Comparison of ENCODE assay signal across 23 cellular contexts in genomic region chr16:55330726-55331647, GRCh38. TPM values are rescaled to one million over a fixed set of nuclear protein-coding genes. Genes with fewer than 3 reads are reported as not detected.
DNase-seq lines count a peak whose midpoint lies in the region; ATAC-seq and TF ChIP-seq lines count a peak whose summit lies in the region.
"Had no signal": no experiment of that assay in that cellular context is flagged by ENCODE, and none has a peak within 500 bp of the region (broad histone marks: within the 10 kb centered on the region; RNA-seq: fewer than 3 reads in every experiment).

No MANE protein-coding gene starts in this region.

- H3K9me3 ChIP-seq in right cardiac atrium (ENCODE audit: control insufficient read depth, low read length): no peaks in the 10 kb centered on the region
- H3K9me3 ChIP-seq in thoracic aorta: no peaks in the 10 kb centered on the region
- H3K9me3 ChIP-seq: left lung, SK-N-SH, upper lobe of right lung had no signal

- no peaks in the 10 kb centered on the region for H3K9me3 Mint-ChIP-seq in nephron
- H3K9me3 Mint-ChIP-seq in activated naive CD4-positive, alpha-beta T cell treated with anti-CD3 and anti-CD28 coated beads for 36 hours: no peaks in the 10 kb centered on the region
- H3K9me3 Mint-ChIP-seq: activated CD4-positive, alpha-beta memory T cell treated with anti-CD3 and anti-CD28 coated beads for 36 hours; natural killer cell had no signal

- H3K36me3 Mint-ChIP-seq in nephron (ENCODE audit: low read depth): no peaks in the 10 kb centered on the region
- no peaks in the 10 kb centered on the region for H3K36me3 Mint-ChIP-seq in activated naive CD4-positive, alpha-beta T cell treated with anti-CD3 and anti-CD28 coated beads for 36 hours (ENCODE audit: low read depth)
- H3K36me3 Mint-ChIP-seq: activated CD4-positive, alpha-beta memory T cell treated with anti-CD3 and anti-CD28 coated beads for 36 hours; CD4-positive, alpha-beta memory T cell; natural killer cell had no signal

- no peak for DNase-seq in Right ventricle myocardium superior
- DNase-seq in left cardiac atrium: no peak
- DNase-seq in right cardiac atrium: peak in 2 of 3 donors; percentile 30 to 32
- DNase-seq in thoracic aorta (ENCODE audit: low spot score): no peak
- no peak for DNase-seq in COLO829 (ENCODE audit: low spot score)
- no peak for DNase-seq in NK-92 (lab: John Stamatoyannopoulos, UW; ENCODE audit: unreplicated experiment)
- no peak for DNase-seq in activated naive CD4-positive, alpha-beta T cell treated with anti-CD3 and anti-CD28 coated beads for 36 hours
- DNase-seq: activated CD4-positive, alpha-beta memory T cell treated with anti-CD3 and anti-CD28 coated beads for 36 hours; CD4-positive, alpha-beta memory T cell; foreskin keratinocyte; IMR-90; MV-4-11; natural killer cell; NCI-H2081; NCI-H524 treated with DMSO at 0.1 percent for 48 hours; PC-9; SK-N-SH; stimulated activated CD4-positive, alpha-beta T cell treated with anti-CD3 and anti-CD28 coated beads, Interleukin-2, amount 100 ng/mL, for 48 hours; upper lobe of right lung had no signal

- no peaks in the 10 kb centered on the region for H3K36me3 ChIP-seq in thoracic aorta
- H3K36me3 ChIP-seq: left lung, upper lobe of right lung had no signal

- no peaks in the 10 kb centered on the region for H3K27me3 ChIP-seq in right cardiac atrium (ENCODE audit: control insufficient read depth, insufficient read depth)
- no peaks in the 10 kb centered on the region for H3K27me3 ChIP-seq in thoracic aorta (replicated peaks; ENCODE audit: insufficient read depth)
- H3K27me3 ChIP-seq: foreskin keratinocyte had no signal

- H3K4me1 ChIP-seq in right cardiac atrium (ENCODE audit: control insufficient read depth, insufficient read depth, low read length) (no peaks in the 10 kb centered on the region), thoracic aorta (ENCODE audit: control insufficient read depth in 1 of 2, low read depth in 2 of 2) (peaks cover 0 to 6% of the 10 kb centered on the region in 2 donors)
- H3K4me1 ChIP-seq: foreskin keratinocyte had no signal

- H3K4me3 ChIP-seq in right cardiac atrium (ENCODE audit: low read length) (peak overlapping the region; percentile 15), thoracic aorta (peak overlapping the region; percentile 42)
- H3K4me3 ChIP-seq: GM12878, left lung, PC-9, upper lobe of right lung had no signal

- intact Hi-C loops in Right ventricle myocardium superior (cut with DNase I): no loop called here
- intact Hi-C loops in left cardiac atrium (cut with DNase I): no loop called here
- intact Hi-C loops in right cardiac atrium (cut with DNase I): no loop called here
- intact Hi-C loops in activated naive CD4-positive, alpha-beta T cell treated with anti-CD3 and anti-CD28 coated beads for 36 hours (cut with micrococcal nuclease): loop anchor here (10.0 kb wide), 1 partner anchor 396 kb away; the partner anchor contains the start of gene IRX5

- H3K4me1 Mint-ChIP-seq in nephron: peaks cover 7% of the 10 kb centered on the region
- peaks cover 9% of the 10 kb centered on the region for H3K4me1 Mint-ChIP-seq in activated naive CD4-positive, alpha-beta T cell treated with anti-CD3 and anti-CD28 coated beads for 36 hours (ENCODE audit: low read depth)

- no peak overlapping the region for H3K27ac Mint-ChIP-seq in nephron
- no peak overlapping the region for H3K27ac Mint-ChIP-seq in activated naive CD4-positive, alpha-beta T cell treated with anti-CD3 and anti-CD28 coated beads for 36 hours
- H3K27ac Mint-ChIP-seq: activated CD4-positive, alpha-beta memory T cell treated with anti-CD3 and anti-CD28 coated beads for 36 hours; CD4-positive, alpha-beta memory T cell; natural killer cell had no signal

- peak; percentile 46 for ATAC-seq in Right ventricle myocardium superior (ENCODE audit: poor library complexity)
- no peak for ATAC-seq in left cardiac atrium
- ATAC-seq in right cardiac atrium: no peak
- no peak for ATAC-seq in thoracic aorta (ENCODE audit: insufficient number of reproducible peaks, low FRiP score, low read depth)
- ATAC-seq: foreskin keratinocyte, GM12878, left lung, natural killer cell, sciatic nerve, upper lobe of right lung had no signal

- WGBS in right cardiac atrium: 5% methylated on average over 54 of the region's 54 CpGs

- H3K27ac ChIP-seq in right cardiac atrium (ENCODE audit: low read length) (no peak overlapping the region), thoracic aorta (no peak overlapping the region)
- H3K27ac ChIP-seq: foreskin keratinocyte, left lung, PC-9, upper lobe of right lung had no signal

- H3K4me3 Mint-ChIP-seq in nephron: peak overlapping the region; percentile 81 to 86 (median 83)
- H3K4me3 Mint-ChIP-seq in activated naive CD4-positive, alpha-beta T cell treated with anti-CD3 and anti-CD28 coated beads for 36 hours: no peak overlapping the region
- H3K4me3 Mint-ChIP-seq: activated CD4-positive, alpha-beta memory T cell treated with anti-CD3 and anti-CD28 coated beads for 36 hours; natural killer cell had no signal

- H3K27me3 Mint-ChIP-seq in nephron (ENCODE audit: low read depth): peaks cover 100% of the 10 kb centered on the region
- H3K27me3 Mint-ChIP-seq in activated naive CD4-positive, alpha-beta T cell treated with anti-CD3 and anti-CD28 coated beads for 36 hours (ENCODE audit: low read depth): peaks cover 68% of the 10 kb centered on the region

- CTCF ChIA-PET in activated naive CD4-positive, alpha-beta T cell treated with anti-CD3 and anti-CD28 coated beads for 36 hours (lab: Charles Lee): no interaction called here

- no peak for TF ChIP-seq CTCF in nephron (IDR thresholded peaks at IDR 0.05; ENCODE audit: unreplicated experiment in 3 of 3)
- no peak for TF ChIP-seq CTCF in thoracic aorta (IDR thresholded peaks at IDR 0.05)

RNA-seq across cellular contexts. Expression of gene IRX6, which starts 7.0 kb away (rescaled TPM):
- total RNA-seq in Right ventricle myocardium superior (1.4 TPM), left cardiac atrium (under 1 TPM; 0.34 to 0.44 TPM), right cardiac atrium (under 1 TPM in 1 of 4 donors, not detected in 3; 0.19 TPM), thoracic aorta (not detected)
- 0.02 TPM for polyA plus RNA-seq in right cardiac atrium
- total RNA-seq in activated naive CD4-positive, alpha-beta T cell treated with anti-CD3 and anti-CD28 coated beads for 36 hours: not detected
- total RNA-seq: activated CD4-positive, alpha-beta memory T cell treated with anti-CD3 and anti-CD28 coated beads for 36 hours; CD4-positive, alpha-beta memory T cell; foreskin keratinocyte; GM12878; IMR-90; natural killer cell; PC-9 had no signal
- polyA plus RNA-seq: CD4-positive, alpha-beta memory T cell; foreskin keratinocyte; GM12878; IMR-90; SK-N-SH had no signal

Comparison
In these comparisons a context has a peak if more than half of its experiments do, and no peak if none do; other contexts are left out.
1. DNase-seq: peak in right cardiac atrium (2 of 3); none in Right ventricle myocardium superior (single experiment), left cardiac atrium (single experiment), thoracic aorta (single experiment), COLO829 (single experiment), NK-92 (single experiment) and activated naive CD4-positive, alpha-beta T cell treated with anti-CD3 and anti-CD28 coated beads for 36 hours (single experiment).